ENCODE assay signal across 39 cellular contexts in genomic region chr12:27873010-27873409, GRCh38.
"Had no signal": no experiment of that assay in that cellular context is flagged by ENCODE, and none has a peak within 500 bp of the region (broad histone marks: within the 10 kb centered on the region; RNA-seq: fewer than 3 reads in every experiment).

No MANE protein-coding gene starts in this region.

- H3K4me3 ChIP-seq: adrenal gland, ascending aorta, body of pancreas, breast epithelium, cardiac muscle cell had no signal

- H3K4me1 Mint-ChIP-seq: activated naive CD8-positive, alpha-beta T cell treated with anti-CD3 and anti-CD28 coated beads, Interleukin-2, amount 10 ng/mL, durations not matched to agents 7 days and 5 days; central memory CD8-positive, alpha-beta T cell had no signal

- H3K9me3 Mint-ChIP-seq: activated naive CD4-positive, alpha-beta T cell treated with anti-CD3 and anti-CD28 coated beads for 36 hours; activated naive CD4-positive, alpha-beta T cell treated with anti-CD3 and anti-CD28 coated beads, Interleukin-2, amount 10 ng/mL, durations not matched to agents 7 days and 5 days; activated T-cell treated with anti-CD3 and anti-CD28 coated beads, Interleukin-2, amount 50 U/mL, for 4 hours; activated T-helper 17 cell treated with anti-CD3 and anti-CD28 coated beads, Interleukin-2, amount 50 U/mL, for 72 hours; central memory CD8-positive, alpha-beta T cell had no signal

- H3K4me1 ChIP-seq: adrenal gland, body of pancreas, breast epithelium had no signal

- DNase-seq: activated effector memory CD4-positive, alpha-beta T cell treated with anti-CD3 and anti-CD28 coated beads, Interleukin-2, amount 50 U/mL, for 16 hours; activated effector memory CD4-positive, alpha-beta T cell treated with Interleukin-2 at 50 U/mL for 16 hours; activated gamma-delta T cell; activated gamma-delta T cell treated with Interleukin-2 at 50 U/mL for 16 hours; activated naive CD4-positive, alpha-beta T cell; activated naive CD4-positive, alpha-beta T cell treated with anti-CD3 and anti-CD28 coated beads for 36 hours; activated naive CD4-positive, alpha-beta T cell treated with anti-CD3 and anti-CD28 coated beads, Interleukin-2, amount 10 ng/mL, durations not matched to agents 7 days and 5 days; activated naive CD4-positive, alpha-beta T cell treated with anti-CD3 and anti-CD28 coated beads, Interleukin-2, amount 50 U/mL, for 16 hours; activated naive CD4-positive, alpha-beta T cell treated with Interleukin-2 at 50 U/mL for 16 hours; activated naive CD8-positive, alpha-beta T cell treated with anti-CD3 and anti-CD28 coated beads for 36 hours; activated naive CD8-positive, alpha-beta T cell treated with anti-CD3 and anti-CD28 coated beads, Interleukin-2, amount 10 ng/mL, durations not matched to agents 7 days and 5 days; activated naive CD8-positive, alpha-beta T cell treated with anti-CD3 and anti-CD28 coated beads, Interleukin-2, amount 50 U/mL, for 24 hours; activated T-cell treated with anti-CD3 and anti-CD28 coated beads, Interleukin-2, amount 50 U/mL, for 24 hours; activated T-cell treated with anti-CD3 and anti-CD28 coated beads, Interleukin-2, amount 50 U/mL, for 4 hours; activated T-cell treated with anti-CD3 and anti-CD28 coated beads, Interleukin-2, amount 50 U/mL, for 48 hours; activated T-cell treated with anti-CD3 and anti-CD28 coated beads, Interleukin-2, amount 50 U/mL, for 72 hours; adrenal gland; amniotic stem cell; amygdala; anterior cingulate cortex; aorta; body of pancreas; brain microvascular endothelial cell; caudate nucleus; central memory CD4-positive, alpha-beta T cell; cerebellar nuclear complex had no signal

- H3K36me3 Mint-ChIP-seq: activated naive CD4-positive, alpha-beta T cell treated with anti-CD3 and anti-CD28 coated beads, Interleukin-2, amount 10 ng/mL, durations not matched to agents 7 days and 5 days; activated naive CD8-positive, alpha-beta T cell; activated naive CD8-positive, alpha-beta T cell treated with anti-CD3 and anti-CD28 coated beads, Interleukin-2, amount 10 ng/mL, durations not matched to agents 7 days and 5 days; brain had no signal

- FAIRE-seq: astrocyte, bronchial epithelial cell had no signal

- H3K27ac Mint-ChIP-seq: activated naive CD4-positive, alpha-beta T cell treated with anti-CD3 and anti-CD28 coated beads for 36 hours; activated naive CD4-positive, alpha-beta T cell treated with anti-CD3 and anti-CD28 coated beads, Interleukin-2, amount 10 ng/mL, durations not matched to agents 7 days and 5 days; activated naive CD4-positive, alpha-beta T cell treated with anti-CD3 and anti-CD28 coated beads, Interleukin-2, amount 50 U/mL, for 24 hours; activated naive CD4-positive, alpha-beta T cell treated with anti-CD3 and anti-CD28 coated beads, Interleukin-2, amount 50 U/mL, for 72 hours; activated naive CD8-positive, alpha-beta T cell; activated naive CD8-positive, alpha-beta T cell treated with anti-CD3 and anti-CD28 coated beads for 36 hours; activated naive CD8-positive, alpha-beta T cell treated with anti-CD3 and anti-CD28 coated beads, Interleukin-2, amount 10 ng/mL, durations not matched to agents 7 days and 5 days; activated naive CD8-positive, alpha-beta T cell treated with anti-CD3 and anti-CD28 coated beads, Interleukin-2, amount 50 U/mL, for 24 hours; activated T-cell treated with anti-CD3 and anti-CD28 coated beads, Interleukin-2, amount 50 U/mL, for 24 hours; activated T-cell treated with anti-CD3 and anti-CD28 coated beads, Interleukin-2, amount 50 U/mL, for 72 hours; activated T-helper 1 cell treated with anti-CD3 and anti-CD28 coated beads, Interleukin-12 subunit alpha, Interleukin-12 subunit beta, Interleukin-2, Interleukin-4 antibody, amounts not matched to agents 30 ng/mL and 10 ng/mL and 1 ng/mL, durations not matched to agents 14 hours and 24 hours and 36 hours; activated T-helper 17 cell treated with anti-CD3 and anti-CD28 coated beads, Interleukin-2, amount 50 U/mL, for 72 hours; activated T-helper 2 cell treated with anti-CD3 and anti-CD28 coated beads, Interferon-gamma antibody, Interleukin-2, Interleukin-4, amounts not matched to agents 10 μg/mL and 5 μg/mL and 100 μg/mL, durations not matched to agents 14 hours and 24 hours and 36 hours; brain had no signal

- ATAC-seq: activated naive CD4-positive, alpha-beta T cell treated with anti-CD3 and anti-CD28 coated beads, Interleukin-2, amount 50 U/mL, for 72 hours; activated naive CD8-positive, alpha-beta T cell treated with anti-CD3 and anti-CD28 coated beads, Interleukin-2, amount 50 U/mL, for 24 hours; activated T-cell treated with anti-CD3 and anti-CD28 coated beads, Interleukin-2, amount 50 U/mL, for 4 hours; activated T-cell treated with anti-CD3 and anti-CD28 coated beads, Interleukin-2, amount 50 U/mL, for 72 hours; activated T-helper 17 cell treated with anti-CD3 and anti-CD28 coated beads, Interleukin-2, amount 50 U/mL, for 72 hours; body of pancreas had no signal

- H3K27me3 Mint-ChIP-seq: activated naive CD4-positive, alpha-beta T cell treated with anti-CD3 and anti-CD28 coated beads, Interleukin-2, amount 50 U/mL, for 24 hours; activated naive CD8-positive, alpha-beta T cell; activated naive CD8-positive, alpha-beta T cell treated with anti-CD3 and anti-CD28 coated beads, Interleukin-2, amount 10 ng/mL, durations not matched to agents 7 days and 5 days; activated T-helper 17 cell treated with anti-CD3 and anti-CD28 coated beads, Interleukin-2, amount 50 U/mL, for 72 hours; brain; central memory CD8-positive, alpha-beta T cell had no signal

- H3K4me3 Mint-ChIP-seq: activated naive CD4-positive, alpha-beta T cell treated with anti-CD3 and anti-CD28 coated beads for 36 hours; activated naive CD4-positive, alpha-beta T cell treated with anti-CD3 and anti-CD28 coated beads, Interleukin-2, amount 10 ng/mL, durations not matched to agents 7 days and 5 days; activated naive CD4-positive, alpha-beta T cell treated with anti-CD3 and anti-CD28 coated beads, Interleukin-2, amount 50 U/mL, for 24 hours; activated naive CD8-positive, alpha-beta T cell; activated naive CD8-positive, alpha-beta T cell treated with anti-CD3 and anti-CD28 coated beads for 36 hours; activated naive CD8-positive, alpha-beta T cell treated with anti-CD3 and anti-CD28 coated beads, Interleukin-2, amount 10 ng/mL, durations not matched to agents 7 days and 5 days; activated naive CD8-positive, alpha-beta T cell treated with anti-CD3 and anti-CD28 coated beads, Interleukin-2, amount 50 U/mL, for 24 hours; activated T-cell treated with anti-CD3 and anti-CD28 coated beads, Interleukin-2, amount 50 U/mL, for 24 hours; activated T-cell treated with anti-CD3 and anti-CD28 coated beads, Interleukin-2, amount 50 U/mL, for 4 hours; activated T-cell treated with anti-CD3 and anti-CD28 coated beads, Interleukin-2, amount 50 U/mL, for 72 hours; activated T-helper 1 cell treated with anti-CD3 and anti-CD28 coated beads, Interleukin-12 subunit alpha, Interleukin-12 subunit beta, Interleukin-2, Interleukin-4 antibody, amounts not matched to agents 30 ng/mL and 10 ng/mL and 1 ng/mL, durations not matched to agents 14 hours and 24 hours and 36 hours; activated T-helper 17 cell treated with anti-CD3 and anti-CD28 coated beads, Interleukin-2, amount 50 U/mL, for 72 hours; brain; central memory CD8-positive, alpha-beta T cell had no signal

- H3K9me3 ChIP-seq: adrenal gland, ascending aorta, body of pancreas, breast epithelium had no signal

- H3K36me3 ChIP-seq: adrenal gland, ascending aorta, brain microvascular endothelial cell, breast epithelium, cardiac muscle cell had no signal

- H3K27ac ChIP-seq: adrenal gland, ascending aorta, body of pancreas, brain microvascular endothelial cell, breast epithelium, cardiac muscle cell had no signal

- H3K27me3 ChIP-seq: adrenal gland, ascending aorta, body of pancreas, brain microvascular endothelial cell, breast epithelium, cardiac muscle cell had no signal
